In genomic region chr17:63441654-63442053, GRCh38 we compare ENCODE assay signal across 22 cellular contexts. TPM values are rescaled to one million over a fixed set of nuclear protein-coding genes. Genes with fewer than 3 reads are reported as not detected.
A peak's percentile ranks its signal among the peaks of the same experiment; 100 is the strongest.
DNase-seq lines count a peak whose midpoint lies in the region; FAIRE-seq and TF ChIP-seq lines count a peak whose summit lies in the region.
"Had no signal": no experiment of that assay in that cellular context is flagged by ENCODE, and none has a peak within 500 bp of the region (broad histone marks: within the 10 kb centered on the region; RNA-seq: fewer than 3 reads in every experiment).

No MANE protein-coding gene starts in this region.

- H2AFZ ChIP-seq in SK-N-SH (ENCODE audit: low read depth), result no peak overlapping the region
- H2AFZ ChIP-seq in H1 (ENCODE audit: low read length), result no peak overlapping the region
- H2AFZ ChIP-seq in parathyroid adenoma, result no peak overlapping the region

- H4K20me1 ChIP-seq in SK-N-SH (ENCODE audit: insufficient read depth) (no peaks in the 10 kb centered on the region), H1 (replicated peaks in 1 of 2; ENCODE audit: control insufficient read depth in 1 of 2, insufficient read depth in 2 of 2, low read length in 2 of 2) (peaks cover 0 to 2% of the 10 kb centered on the region in 2 experiments)

- H3K79me2 ChIP-seq in SK-N-SH (ENCODE audit: insufficient read depth), result peaks cover 10% of the 10 kb centered on the region; the same call in 1 of the 2 replicates
- no peaks in the 10 kb centered on the region for H3K79me2 ChIP-seq in H1 (ENCODE audit: control insufficient read depth in 1 of 2, insufficient read depth in 2 of 2, low read length in 2 of 2)
- H3K79me2 ChIP-seq in parathyroid adenoma, result peaks cover 23% of the 10 kb centered on the region

- no peak overlapping the region for H2BK15ac ChIP-seq in H1 (ENCODE audit: low read length)

- H3K14ac ChIP-seq in H1 (ENCODE audit: insufficient read length), result no peak overlapping the region

- no peak for DNase-seq in BE2C
- no peak for DNase-seq in SK-N-SH
- DNase-seq in H1 (ENCODE audit: low read depth in 1 of 2, low spot score in 2 of 2), result no peak
- no peak for DNase-seq in GM19240 (ENCODE audit: insufficient read length, low spot score)
- no peak for DNase-seq in activated CD4-positive, alpha-beta memory T cell treated with anti-CD3 and anti-CD28 coated beads, Interleukin-2, amount 10 ng/mL, durations not matched to agents 7 days and 5 days
- DNase-seq in thyroid gland, result no peak
- DNase-seq: Calu3; CD8-positive, alpha-beta T cell; DMS153; IMR-90; NCI-H1105; NCI-H146; NCI-H2029; NCI-H2227 treated with DMSO at 0.1 percent for 48 hours; NCI-H510A; SIG-M5 had no signal

- TF ChIP-seq RAD21 in SK-N-SH (IDR thresholded peaks at IDR 0.05; ENCODE audit: low read length), result no peak
- no peak for TF ChIP-seq RAD21 in H1 (IDR thresholded peaks at IDR 0.05 in 1 of 2, conservative IDR thresholded peaks at IDR 0.05 in 1 of 2; ENCODE audit: low read depth in 2 of 2, low read length in 2 of 2)

- H3F3A ChIP-seq in SK-N-SH (replicated peaks; ENCODE audit: insufficient read depth), result peaks cover 48% of the 10 kb centered on the region

- no peak overlapping the region for H2BK5ac ChIP-seq in H1 (ENCODE audit: low read depth, low read length)

- H3K4me3 ChIP-seq in BE2C (ENCODE audit: low read depth, low read length), result peak overlapping the region; percentile 79
- H3K4me3 ChIP-seq in SK-N-SH (ENCODE audit: low read depth in 2 of 2, low read length in 1 of 2), result no peak overlapping the region; a peak in 1 of 4 replicates
- H3K4me3 ChIP-seq in H1 (ENCODE audit: extremely low read depth in 1 of 4, insufficient read depth in 2 of 4, low read depth in 3 of 4, low read length in 4 of 4), result no peak overlapping the region
- peak overlapping the region; percentile 9 for H3K4me3 ChIP-seq in parathyroid adenoma (ENCODE audit: low read depth, low read length)
- no peak overlapping the region for H3K4me3 ChIP-seq in thyroid gland (replicated peaks in 1 of 3)
- H3K4me3 ChIP-seq: BLaER1 had no signal

- peaks cover 3% of the 10 kb centered on the region for H3K27me3 Mint-ChIP-seq in activated CD4-positive, alpha-beta memory T cell treated with anti-CD3 and anti-CD28 coated beads, Interleukin-2, amount 10 ng/mL, durations not matched to agents 7 days and 5 days

- no peaks in the 10 kb centered on the region for H3K9me3 Mint-ChIP-seq in activated CD4-positive, alpha-beta memory T cell treated with anti-CD3 and anti-CD28 coated beads, Interleukin-2, amount 10 ng/mL, durations not matched to agents 7 days and 5 days
- H3K9me3 Mint-ChIP-seq: CD8-positive, alpha-beta T cell had no signal

- H3K9me2 ChIP-seq in SK-N-SH, result no peaks in the 10 kb centered on the region

- H3K9me3 ChIP-seq in BE2C (no peaks in the 10 kb centered on the region), SK-N-SH (no peaks in the 10 kb centered on the region), H1 (ENCODE audit: insufficient read depth in 2 of 2, low read depth in 1 of 2, low read length in 1 of 2) (no peaks in the 10 kb centered on the region), parathyroid adenoma (ENCODE audit: control insufficient read depth, low read length) (no peaks in the 10 kb centered on the region), thyroid gland (no peaks in the 10 kb centered on the region)
- H3K9me3 ChIP-seq: BLaER1 had no signal

- WGBS in SK-N-SH (ENCODE audit: low lambda C conversion rate), result 83% methylated on average over 13 of the region's 13 CpGs
- 97% methylated on average over 13 of the region's 13 CpGs; no CpG with 5 or more reads in 1 of the 2 experiments for WGBS in H1 (ENCODE audit: extremely low coverage in 1 of 2, insufficient coverage in 1 of 2, insufficient read length in 1 of 2, insufficient replicate concordance in 2 of 2, low coverage in 1 of 2, low lambda C conversion rate in 2 of 2, missing lambda C conversion rate in 1 of 2), 2 experiments
- 85 to 86% methylated on average over 9 to 12 of the region's 13 CpGs for WGBS in thyroid gland, 2 donors

- no peak overlapping the region for H4K91ac ChIP-seq in H1 (replicated peaks; ENCODE audit: insufficient read length, low read length)

- H3K36me3 ChIP-seq in BE2C (0 out of 2 replicates have a peak, but pooled peaks cover 3% of the 10 kb centered on the region), SK-N-SH (replicated peaks in 1 of 2; ENCODE audit: control insufficient read depth in 1 of 2, insufficient read depth in 2 of 2, low read length in 1 of 2) (no peaks in the 10 kb centered on the region), H1 (ENCODE audit: control insufficient read depth in 2 of 4, insufficient read depth in 4 of 4, low read length in 3 of 4) (no peaks in the 10 kb centered on the region), parathyroid adenoma (ENCODE audit: control insufficient read depth, insufficient read depth, low read length) (no peaks in the 10 kb centered on the region), thyroid gland (no peaks in the 10 kb centered on the region)
- H3K36me3 ChIP-seq: BLaER1 had no signal

- no peak overlapping the region for H3K56ac ChIP-seq in H1 (replicated peaks; ENCODE audit: insufficient read length, low read depth, low read length)

- 0 out of 2 replicates have a peak, but pooled peaks cover 6% of the 10 kb centered on the region for H3K79me1 ChIP-seq in H1 (ENCODE audit: low read depth, low read length)

- no peak overlapping the region for H3K4ac ChIP-seq in H1 (replicated peaks; ENCODE audit: insufficient read length, low read depth, low read length)

- no peak overlapping the region for H3K18ac ChIP-seq in H1 (ENCODE audit: extremely low read depth, low read length)

- peak overlapping the region; percentile 29; the same call in 1 of the 2 replicates for H4K8ac ChIP-seq in H1 (ENCODE audit: extremely low read depth, insufficient read depth, low read length)

- H2BK12ac ChIP-seq in H1 (ENCODE audit: low read depth, low read length), result no peak overlapping the region

- CTCF ChIA-PET in SK-N-SH (lab: Yijun Ruan, JAX) (interaction anchor here (0.7 to 27.2 kb wide), 12 partner anchors 12 to 393 kb away, joined by 3 to 827 read pairs (median 6); partner anchors contain the start of genes ACE, DCAF7, MAP3K3 and TACO1), H1 (lab: Charles Lee; ENCODE audit: partially characterized antibody) (interaction anchor here (0.8 to 29.0 kb wide), 7 partner anchors 10 to 170 kb away, joined by 3 to 758 read pairs (median 7); partner anchors contain the start of gene ACE)
- CTCF ChIA-PET in activated CD4-positive, alpha-beta memory T cell treated with anti-CD3 and anti-CD28 coated beads, Interleukin-2, amount 10 ng/mL, durations not matched to agents 7 days and 5 days (lab: Charles Lee), result interaction anchor here (1.3 to 3.1 kb wide), 2 partner anchors 16 to 36 kb away, joined by 4 to 25 read pairs; partner anchors contain the start of gene ACE

- no peak overlapping the region for H4K5ac ChIP-seq in H1 (ENCODE audit: insufficient read length, low read depth, low read length)

- peaks cover 55% of the 10 kb centered on the region for H3K4me1 Mint-ChIP-seq in activated CD4-positive, alpha-beta memory T cell treated with anti-CD3 and anti-CD28 coated beads, Interleukin-2, amount 10 ng/mL, durations not matched to agents 7 days and 5 days

- peaks cover 6% of the 10 kb centered on the region; the same call in 1 of the 2 replicates for H3K23me2 ChIP-seq in H1 (ENCODE audit: low read depth, low read length)

- no peak overlapping the region for H3K27ac Mint-ChIP-seq in activated CD4-positive, alpha-beta memory T cell treated with anti-CD3 and anti-CD28 coated beads, Interleukin-2, amount 10 ng/mL, durations not matched to agents 7 days and 5 days

- no peak for FAIRE-seq in H1 (lab: Jason Lieb, UNC)
- FAIRE-seq: G401.6, GM18507 had no signal

- H3K4me2 ChIP-seq in SK-N-SH, result no peak overlapping the region
- no peak overlapping the region for H3K4me2 ChIP-seq in H1 (ENCODE audit: insufficient read depth in 1 of 2, low read depth in 2 of 2, low read length in 2 of 2)
- peak overlapping the region; percentile 15 for H3K4me2 ChIP-seq in parathyroid adenoma (ENCODE audit: low read length)
- H3K4me2 ChIP-seq: BLaER1, KMS-11 had no signal

- H3K27me3 ChIP-seq in BE2C, result no peaks in the 10 kb centered on the region
- no peaks in the 10 kb centered on the region for H3K27me3 ChIP-seq in SK-N-SH (ENCODE audit: insufficient read depth)
- H3K27me3 ChIP-seq in H1 (replicated peaks in 1 of 4; ENCODE audit: control insufficient read depth in 3 of 4, extremely low read depth in 1 of 4, insufficient read depth in 3 of 4, low read length in 3 of 4), result peaks cover 0 to 5% (median 0%) of the 10 kb centered on the region in 4 experiments; a peak in 1 of 7 replicates
- H3K27me3 ChIP-seq in parathyroid adenoma (ENCODE audit: control insufficient read depth, insufficient read depth, low read length), result no peaks in the 10 kb centered on the region
- H3K27me3 ChIP-seq in thyroid gland, result no peaks in the 10 kb centered on the region

- H3K23ac ChIP-seq in H1 (ENCODE audit: insufficient read length), result no peak overlapping the region

- H3K4me1 ChIP-seq in BE2C (peaks cover 38% of the 10 kb centered on the region), SK-N-SH (ENCODE audit: control insufficient read depth in 1 of 2, insufficient read depth in 2 of 2, low read depth in 1 of 2, low read length in 1 of 2) (peaks cover 6 to 88% of the 10 kb centered on the region in 2 experiments; a peak in 3 of 4 replicates), H1 (replicated peaks in 1 of 4; ENCODE audit: control insufficient read depth in 3 of 4, insufficient read depth in 4 of 4, low read length in 3 of 4) (peaks cover 0 to 16% (median 4%) of the 10 kb centered on the region in 4 experiments; a peak in 5 of 7 replicates), parathyroid adenoma (peaks cover 79% of the 10 kb centered on the region), thyroid gland (peaks cover 16 to 32% of the 10 kb centered on the region in 2 donors)

- no peak overlapping the region for H2BK120ac ChIP-seq in H1 (replicated peaks; ENCODE audit: low read depth, low read length)

- H3K4me3 Mint-ChIP-seq in activated CD4-positive, alpha-beta memory T cell treated with anti-CD3 and anti-CD28 coated beads, Interleukin-2, amount 10 ng/mL, durations not matched to agents 7 days and 5 days, result no peak overlapping the region

- POLR2A ChIA-PET in SK-N-SH (lab: Yijun Ruan, JAX) (interaction anchor here (0.9 to 10.2 kb wide), 7 partner anchors 8 to 259 kb away, joined by 3 to 572 read pairs (median 27); partner anchors contain the start of genes ACE, DCAF7 and LIMD2), H1 (lab: Charles Lee; ENCODE audit: partially characterized antibody) (no interaction called here)
- POLR2A ChIA-PET in activated CD4-positive, alpha-beta memory T cell treated with anti-CD3 and anti-CD28 coated beads, Interleukin-2, amount 10 ng/mL, durations not matched to agents 7 days and 5 days (lab: Charles Lee), result interaction anchor here (0.8 to 1.0 kb wide), 3 partner anchors 21 to 261 kb away, joined by 3 read pairs; no protein-coding TSS in a partner anchor

- no peak overlapping the region for H2AK5ac ChIP-seq in H1 (ENCODE audit: low read depth, low read length)

- TF ChIP-seq POLR2A in H1 (IDR thresholded peaks at IDR 0.05; ENCODE audit: control extremely low read depth in 1 of 2, low read depth in 2 of 2, low read length in 2 of 2) (no peak), thyroid gland (IDR thresholded peaks at IDR 0.05) (no peak)

- TF ChIP-seq CTCF in BE2C (IDR thresholded peaks at IDR 0.05; ENCODE audit: low read depth, low read length), result no peak
- TF ChIP-seq CTCF in SK-N-SH (IDR thresholded peaks at IDR 0.05), result no peak
- TF ChIP-seq CTCF in H1 (IDR thresholded peaks at IDR 0.05; ENCODE audit: control extremely low read depth in 1 of 3, insufficient read depth in 1 of 3, low read depth in 1 of 3, low read length in 3 of 3), result no peak
- no peak for TF ChIP-seq CTCF in parathyroid adenoma (IDR thresholded peaks at IDR 0.05)
- no peak for TF ChIP-seq CTCF in thyroid gland (IDR thresholded peaks at IDR 0.05)

- H3K27ac ChIP-seq in SK-N-SH (ENCODE audit: low read depth in 2 of 2, low read length in 1 of 2) (peak overlapping the region; percentile 50 to 97; a peak in 3 of 4 replicates), H1 (ENCODE audit: low read depth, low read length) (no peak overlapping the region), parathyroid adenoma (peak overlapping the region; percentile 98), thyroid gland (peak overlapping the region in 1 of 3 donors; percentile 4)
- H3K27ac ChIP-seq: BLaER1, KMS-11 had no signal

- intact Hi-C loops in thyroid gland (cut with DNase I), result no loop called here

- H3K9ac ChIP-seq in SK-N-SH (no peak overlapping the region), H1 (replicated peaks in 1 of 4; ENCODE audit: extremely low read depth in 1 of 4, low read depth in 3 of 4, low read length in 3 of 4) (no peak overlapping the region), parathyroid adenoma (peak overlapping the region; percentile 49)
- H3K9ac ChIP-seq: BLaER1, KMS-11 had no signal

- no peak overlapping the region for H2BK20ac ChIP-seq in H1 (ENCODE audit: low read length)

- H3K36me3 Mint-ChIP-seq in activated CD4-positive, alpha-beta memory T cell treated with anti-CD3 and anti-CD28 coated beads, Interleukin-2, amount 10 ng/mL, durations not matched to agents 7 days and 5 days (ENCODE audit: low read depth), result no peaks in the 10 kb centered on the region
- H3K36me3 Mint-ChIP-seq: CD8-positive, alpha-beta T cell had no signal

- TF ChIP-seq EP300 in SK-N-SH (IDR thresholded peaks at IDR 0.05; ENCODE audit: borderline replicate concordance in 1 of 2, low read depth in 1 of 2, low read length in 1 of 2) (no peak), H1 (IDR thresholded peaks at IDR 0.05; ENCODE audit: borderline replicate concordance in 1 of 2, low read depth in 2 of 2, low read length in 2 of 2) (no peak)

RNA-seq across cellular contexts. Expression of gene CYB561, which starts 4.5 kb away (rescaled TPM):
- polyA plus RNA-seq in BE2C (2012; ENCODE audit: insufficient read depth, insufficient read length, low read depth), result 212 TPM
- polyA plus RNA-seq in SK-N-SH (2012; rRNA removed), result 28.3 and 38.6 TPM in 2 replicates
- 20.6 and 28.6 TPM in 2 replicates for polyA plus RNA-seq in SK-N-SH (2012; cell fraction: cytosol; rRNA removed)
- polyA plus RNA-seq in SK-N-SH (2012; cell fraction: nucleus; rRNA removed), result 47.2 and 48.4 TPM in 2 replicates
- 23.4 and 26.0 TPM in 2 replicates for total RNA-seq in H1 (2021; fragmentation: NEBNext Ultra II Directional; extraction: Animal tissue kit (Norgen Biotek cat#: 25700))
- 19.7 and 34.2 TPM in 2 replicates for polyA plus RNA-seq in H1 (2011; rRNA removed)
- polyA plus RNA-seq in H1 (2011; cell fraction: cytosol; rRNA removed), result 21.6 TPM
- 33.9 TPM for polyA plus RNA-seq in H1 (2011; cell fraction: nucleus; rRNA removed)
- polyA plus RNA-seq in H1 (2012, experiment 1 of 2), result 16.4 to 21.8 TPM (median 19.6 TPM) in 4 replicates
- polyA plus RNA-seq in H1 (2012, experiment 2 of 2), result 17.5 TPM
- polyA plus RNA-seq in H1 (2013, experiment 1 of 2), result 23.5 TPM
- 24.6 TPM for polyA plus RNA-seq in H1 (2013, experiment 2 of 2)
- 27.0 and 35.0 TPM in 2 replicates for polyA minus RNA-seq in H1 (2011; rRNA and poly(A)+ RNA removed)
- polyA minus RNA-seq in H1 (2011; cell fraction: cytosol; rRNA and poly(A)+ RNA removed), result 21.3 TPM
- 16.3 TPM for polyA minus RNA-seq in H1 (2011; cell fraction: nucleus; rRNA and poly(A)+ RNA removed)
- 10 to 100 TPM; 28.9 to 30.3 TPM for total RNA-seq in activated CD4-positive, alpha-beta memory T cell treated with anti-CD3 and anti-CD28 coated beads, Interleukin-2, amount 10 ng/mL, durations not matched to agents 7 days and 5 days
- total RNA-seq in thyroid gland, result 100 to 1,000 TPM in 2 of 4 donors, 10 to 100 TPM in 2; 46.2 to 129 (median 101) TPM

RNA-seq across cellular contexts. Expression of gene ACE, which starts 35.2 kb away (rescaled TPM):
- 138 TPM for polyA plus RNA-seq in BE2C (2012; ENCODE audit: insufficient read depth, insufficient read length, low read depth)
- 6.3 and 12.1 TPM in 2 replicates for polyA plus RNA-seq in SK-N-SH (2012; rRNA removed)
- polyA plus RNA-seq in SK-N-SH (2012; cell fraction: cytosol; rRNA removed), result 6.0 and 10.9 TPM in 2 replicates
- 34.5 and 42.3 TPM in 2 replicates for polyA plus RNA-seq in SK-N-SH (2012; cell fraction: nucleus; rRNA removed)
- total RNA-seq in H1 (2021; fragmentation: NEBNext Ultra II Directional; extraction: Animal tissue kit (Norgen Biotek cat#: 25700)), result 4.5 and 5.5 TPM in 2 replicates
- polyA plus RNA-seq in H1 (2011; rRNA removed), result 2.5 and 4.0 TPM in 2 replicates
- polyA plus RNA-seq in H1 (2011; cell fraction: cytosol; rRNA removed), result 2.7 TPM
- 10.0 TPM for polyA plus RNA-seq in H1 (2011; cell fraction: nucleus; rRNA removed)
- 2.8 to 4.2 TPM (median 3.3 TPM) in 4 replicates for polyA plus RNA-seq in H1 (2012, experiment 1 of 2)
- polyA plus RNA-seq in H1 (2012, experiment 2 of 2), result 2.2 TPM
- 2.7 TPM for polyA plus RNA-seq in H1 (2013, experiment 1 of 2)
- polyA plus RNA-seq in H1 (2013, experiment 2 of 2), result 2.0 TPM
- polyA minus RNA-seq in H1 (2011; rRNA and poly(A)+ RNA removed), result 3.3 and 3.4 TPM in 2 replicates
- 3.1 TPM for polyA minus RNA-seq in H1 (2011; cell fraction: cytosol; rRNA and poly(A)+ RNA removed)
- 10.1 TPM for polyA minus RNA-seq in H1 (2011; cell fraction: nucleus; rRNA and poly(A)+ RNA removed)
- total RNA-seq in activated CD4-positive, alpha-beta memory T cell treated with anti-CD3 and anti-CD28 coated beads, Interleukin-2, amount 10 ng/mL, durations not matched to agents 7 days and 5 days, result 10 to 100 TPM; 10.6 to 12.2 TPM
- 10 to 100 TPM in 2 of 4 donors, 1 to 10 TPM in 2; 1.1 to 12.7 (median 10.3) TPM for total RNA-seq in thyroid gland
- total RNA-seq: H4 had no signal

Comparison
In these comparisons a context has a peak if more than half of its experiments do, and no peak if none do; other contexts are left out.
1. H3K4me3 ChIP-seq: peak in BE2C (single experiment) and parathyroid adenoma (single experiment); none in SK-N-SH (0 of 2), H1 (0 of 4) and thyroid gland (0 of 3).